In genomic region chr2:138421971-138422335, GRCh38 we compare ENCODE assay signal across 11 cellular contexts.
DNase-seq lines count a peak whose midpoint lies in the region; TF ChIP-seq lines count a peak whose summit lies in the region.
"Had no signal": no experiment of that assay in that cellular context is flagged by ENCODE, and none has a peak within 500 bp of the region (broad histone marks: within the 10 kb centered on the region; RNA-seq: fewer than 3 reads in every experiment).

No MANE protein-coding gene starts in this region.

- no peaks in the 10 kb centered on the region for H3K36me3 ChIP-seq in esophagus (ENCODE audit: control insufficient read depth in 2 of 2, insufficient read depth in 2 of 2, low read length in 1 of 2)
- H3K36me3 ChIP-seq in ovary: no peaks in the 10 kb centered on the region
- no peaks in the 10 kb centered on the region for H3K36me3 ChIP-seq in esophagus squamous epithelium

- H3K9me3 ChIP-seq in esophagus (ENCODE audit: control insufficient read depth in 2 of 2, insufficient read depth in 1 of 2, low read depth in 1 of 2, low read length in 1 of 2) (no peaks in the 10 kb centered on the region), ovary (no peaks in the 10 kb centered on the region), esophagus squamous epithelium (peaks cover 0 to 12% (median 8%) of the 10 kb centered on the region in 3 donors)

- H3K4me1 ChIP-seq in esophagus (ENCODE audit: control insufficient read depth in 2 of 2, insufficient read depth in 2 of 2, low read length in 1 of 2): no peaks in the 10 kb centered on the region
- no peaks in the 10 kb centered on the region for H3K4me1 ChIP-seq in ovary (ENCODE audit: insufficient read depth)
- H3K4me1 ChIP-seq in esophagus squamous epithelium: peaks cover 3 to 10% (median 3%) of the 10 kb centered on the region in 3 donors

- TF ChIP-seq CTCF in ovary (IDR thresholded peaks at IDR 0.05) (no peak), esophagus squamous epithelium (IDR thresholded peaks at IDR 0.05) (no peak)

- intact Hi-C loops in ovary (cut with DNase I): no loop called here
- intact Hi-C loops in esophagus squamous epithelium (cut with DNase I): no loop called here

- H3K27me3 ChIP-seq in esophagus (ENCODE audit: control insufficient read depth in 1 of 2, insufficient read depth in 2 of 2, low read length in 2 of 2) (no peaks in the 10 kb centered on the region), ovary (no peaks in the 10 kb centered on the region), esophagus squamous epithelium (no peaks in the 10 kb centered on the region)

- H3K27ac ChIP-seq in esophagus (ENCODE audit: low read depth in 2 of 2, low read length in 1 of 2) (peak overlapping the region; percentile 52 to 71), ovary (no peak overlapping the region), esophagus squamous epithelium (peak overlapping the region in 1 of 4 donors; percentile 12)

- DNase-seq in GM04503 (ENCODE audit: low read depth): peak; percentile 64
- DNase-seq in NCI-H226: peak; percentile 93
- DNase-seq in pulmonary artery endothelial cell (ENCODE audit: low read depth, low spot score): peak; percentile 37
- DNase-seq in ovary: no peak
- DNase-seq in esophagus squamous epithelium (lab: John Stamatoyannopoulos, UW): no peak
- no peak for DNase-seq in stimulated activated naive CD4-positive, alpha-beta T cell (lab: John Stamatoyannopoulos, UW)
- no peak for DNase-seq in T-helper 2 cell
- DNase-seq: activated CD8-positive, alpha-beta T cell treated with anti-CD3 and anti-CD28 coated beads for 36 hours; cortex of kidney; NCI-H774 had no signal

- H3K4me3 ChIP-seq in esophagus (ENCODE audit: low read depth in 1 of 2, low read length in 2 of 2): no peak overlapping the region
- no peak overlapping the region for H3K4me3 ChIP-seq in ovary
- no peak overlapping the region for H3K4me3 ChIP-seq in esophagus squamous epithelium

- TF ChIP-seq POLR2A in ovary (IDR thresholded peaks at IDR 0.05) (no peak), esophagus squamous epithelium (IDR thresholded peaks at IDR 0.05) (no peak)

- TF ChIP-seq EP300 in ovary (IDR thresholded peaks at IDR 0.05): no peak

Comparison
In these comparisons a context has a peak if more than half of its experiments do, and no peak if none do; other contexts are left out.
1. DNase-seq: peak in GM04503 (single experiment), NCI-H226 (single experiment) and pulmonary artery endothelial cell (single experiment); none in ovary (0 of 5), esophagus squamous epithelium (single experiment), stimulated activated naive CD4-positive, alpha-beta T cell (0 of 6) and T-helper 2 cell (0 of 5).
2. H3K27ac ChIP-seq: peak in esophagus (2 of 2); none in ovary (0 of 2).